13 cellular contexts compared by ENCODE assay signal in genomic region chr7:110317699-110318265, GRCh38.
DNase-seq lines count a peak whose midpoint lies in the region; ATAC-seq, FAIRE-seq and TF ChIP-seq lines count a peak whose summit lies in the region.
"Had no signal": no experiment of that assay in that cellular context is flagged by ENCODE, and none has a peak within 500 bp of the region (broad histone marks: within the 10 kb centered on the region; RNA-seq: fewer than 3 reads in every experiment).

No MANE protein-coding gene starts in this region.

- in situ Hi-C loops in KBM-7 (cut with MboI; ENCODE audit: low pct_unique_long_range_greater_than_20kb, low sequenced_read_pairs): no loop called here
- in situ Hi-C loops in astrocyte of the spinal cord (cut with HindIII; ENCODE audit: low sequenced_read_pairs): no loop called here
- in situ Hi-C loops in HepG2 (cut with HindIII; ENCODE audit: extremely low pct_ligation_motif_present, low pct_unique_long_range_greater_than_20kb): no loop called here

- no peak for TF ChIP-seq RAD21 in HepG2 (CRISPR knock-in tag; IDR thresholded peaks at IDR 0.05)

- TF ChIP-seq CTCF in astrocyte of the spinal cord (IDR thresholded peaks at IDR 0.05; ENCODE audit: low read depth, low read length) (no peak), HepG2 (CRISPR knock-in tag; IDR thresholded peaks at IDR 0.05) (no peak), BE2C (IDR thresholded peaks at IDR 0.05; ENCODE audit: low read depth, low read length) (no peak)

- DNase-seq in AG08396 (ENCODE audit: low spot score) (peak; percentile 13), KBM-7 (peak; percentile 36), astrocyte of the spinal cord (ENCODE audit: low read depth, low spot score) (peak; percentile 79), HepG2 (ENCODE audit: low spot score) (peak; percentile 14), NCI-H187 treated with DMSO at 0.1 percent for 48 hours (lab: John Stamatoyannopoulos, UW) (no peak), BE2C (no peak), COR-L47 (lab: John Stamatoyannopoulos, UW) (no peak)
- DNase-seq: hippocampal formation; midbrain; stimulated activated CD4-positive, alpha-beta T cell treated with anti-CD3 and anti-CD28 coated beads, Interleukin-4, amount 100 ng/mL, for 1 hour; stimulated activated naive CD4-positive, alpha-beta T cell treated with Interleukin-2 at 50 U/mL for 16 hours had no signal

- H3K4me2 ChIP-seq in HepG2 (ENCODE audit: low read depth, low read length): no peak overlapping the region

- no peaks in the 10 kb centered on the region for H4K20me1 ChIP-seq in HepG2 (ENCODE audit: insufficient read depth, low read length)

- H3K4me1 ChIP-seq in HepG2 (ENCODE audit: insufficient read depth, low read length): no peaks in the 10 kb centered on the region
- H3K4me1 ChIP-seq in BE2C: no peaks in the 10 kb centered on the region

- no peak overlapping the region for H2AFZ ChIP-seq in HepG2 (ENCODE audit: low read length)

- no peaks in the 10 kb centered on the region for H3K9me3 ChIP-seq in HepG2 (ENCODE audit: low read length)
- no peaks in the 10 kb centered on the region; the same call in 1 of the 2 replicates for H3K9me3 ChIP-seq in BE2C

- no TSS peak for BruUV-seq in HepG2 (replicated peaks; lab: Mats Ljungman, UMichigan)

- TF ChIP-seq POLR2A in HepG2 (IDR thresholded peaks at IDR 0.05; ENCODE audit: insufficient read depth in 1 of 2, low read depth in 2 of 2, low read length in 2 of 2): no peak

- intact Hi-C loops in HepG2 (cut with micrococcal nuclease; ENCODE audit: unreplicated experiment): no loop called here

- FAIRE-seq in HepG2 (lab: Jason Lieb, UNC): no peak
- FAIRE-seq: GM18507 had no signal

- H3K36me3 ChIP-seq in HepG2 (replicated peaks in 1 of 2; ENCODE audit: control insufficient read depth in 1 of 2, insufficient read depth in 2 of 2, low read length in 2 of 2) (no peaks in the 10 kb centered on the region), BE2C (no peaks in the 10 kb centered on the region)

- no peaks in the 10 kb centered on the region for H3K79me2 ChIP-seq in HepG2 (ENCODE audit: insufficient read depth, low read length)

- H3K9ac ChIP-seq in HepG2 (ENCODE audit: insufficient read depth, low read depth, low read length): no peak overlapping the region

- H3K4me3 ChIP-seq in astrocyte of the spinal cord (ENCODE audit: low read depth, low read length) (no peak overlapping the region), HepG2 (replicated peaks in 1 of 3; ENCODE audit: insufficient read depth in 1 of 3, low read depth in 2 of 3, low read length in 3 of 3) (no peak overlapping the region), BE2C (ENCODE audit: low read depth, low read length) (no peak overlapping the region)

- no peak overlapping the region for H3K27ac ChIP-seq in HepG2 (ENCODE audit: extremely low read length, insufficient read depth, low read length)

- no peaks in the 10 kb centered on the region for H3K27me3 ChIP-seq in HepG2 (ENCODE audit: control insufficient read depth in 1 of 2, insufficient read depth in 2 of 2, low read length in 2 of 2)
- H3K27me3 ChIP-seq in BE2C: no peaks in the 10 kb centered on the region

- WGBS in HepG2 (ENCODE audit: low lambda C conversion rate): 38% methylated on average over 2 of the region's 2 CpGs

- POLR2A ChIA-PET in HepG2 (lab: Yijun Ruan, JAX): no interaction called here

- TF ChIP-seq EP300 in HepG2 (IDR thresholded peaks at IDR 0.05; ENCODE audit: low read depth in 2 of 2, low read length in 2 of 2): no peak
- TF ChIP-seq EP300 in HepG2 (CRISPR knock-in tag; IDR thresholded peaks at IDR 0.05; ENCODE audit: borderline replicate concordance): no peak

- CTCF ChIA-PET in HepG2 (lab: Yijun Ruan, JAX; ENCODE audit: low intra/inter-chr PET ratio, low total read pairs): no interaction called here

- ATAC-seq in HepG2 (no peak), HG02798 (IDR thresholded peaks at IDR 0.05; ENCODE audit: poor library complexity, unreplicated experiment) (no peak)

TF ChIP-seq in HepG2, 621 proteins besides CTCF, POLR2A, EP300 and RAD21 (continues in another document):
- TF ChIP-seq ZNF605 (CRISPR knock-in tag; IDR thresholded peaks at IDR 0.05) (no peak), MTF1 (CRISPR knock-in tag; IDR thresholded peaks at IDR 0.05) (no peak), ZFP36 (IDR thresholded peaks at IDR 0.05; ENCODE audit: borderline replicate concordance, low read depth, low read length, partially characterized antibody) (no peak), MLLT10 (CRISPR knock-in tag; IDR thresholded peaks at IDR 0.05) (no peak), ZBTB42 (CRISPR knock-in tag; IDR thresholded peaks at IDR 0.05) (no peak), ZNF280D (CRISPR knock-in tag; IDR thresholded peaks at IDR 0.05) (no peak), ZNF30 (CRISPR knock-in tag; IDR thresholded peaks at IDR 0.05) (no peak), XRCC5 (optimal IDR thresholded peaks at IDR 0.05; ENCODE audit: low read length) (no peak), ETV6 (CRISPR knock-in tag; conservative IDR thresholded peaks at IDR 0.05) (no peak), ZNF790 (CRISPR knock-in tag; IDR thresholded peaks at IDR 0.05; ENCODE audit: borderline replicate concordance) (no peak), ZNF737 (CRISPR knock-in tag; IDR thresholded peaks at IDR 0.05; ENCODE audit: borderline replicate concordance) (no peak), STAT6 (CRISPR knock-in tag; IDR thresholded peaks at IDR 0.05; ENCODE audit: borderline replicate concordance) (no peak), ZNF740 (CRISPR knock-in tag; IDR thresholded peaks at IDR 0.05) (no peak), ZNF746 (CRISPR knock-in tag; IDR thresholded peaks at IDR 0.05) (no peak), JUNB (CRISPR knock-in tag; IDR thresholded peaks at IDR 0.05; ENCODE audit: borderline replicate concordance) (no peak), RXRA (CRISPR knock-in tag; IDR thresholded peaks at IDR 0.05) (no peak)
- TF ChIP-seq, protein P1, sequence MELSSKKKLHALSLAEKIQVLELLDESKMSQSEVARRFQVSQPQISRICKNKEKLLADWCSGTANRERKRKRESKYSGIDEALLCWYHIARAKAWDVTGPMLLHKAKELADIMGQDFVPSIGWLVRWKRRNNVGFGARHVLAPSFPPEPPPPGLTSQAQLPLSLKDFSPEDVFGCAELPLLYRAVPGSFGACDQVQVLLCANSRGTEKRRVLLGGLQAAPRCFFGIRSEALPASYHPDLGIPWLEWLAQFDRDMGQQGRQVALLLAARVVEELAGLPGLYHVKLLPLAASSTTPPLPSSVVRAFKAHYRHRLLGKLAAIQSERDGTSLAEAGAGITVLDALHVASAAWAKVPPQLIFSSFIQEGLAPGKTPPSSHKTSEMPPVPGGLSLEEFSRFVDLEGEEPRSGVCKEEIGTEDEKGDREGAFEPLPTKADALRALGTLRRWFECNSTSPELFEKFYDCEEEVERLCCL (CRISPR knock-in tag; IDR thresholded peaks at IDR 0.05; ENCODE audit: borderline replicate concordance): no peak

Comparison
In these comparisons a context has a peak if more than half of its experiments do, and no peak if none do; other contexts are left out.
1. DNase-seq: peak in AG08396 (single experiment), KBM-7 (single experiment), astrocyte of the spinal cord (single experiment) and HepG2 (single experiment); none in NCI-H187 treated with DMSO at 0.1 percent for 48 hours (single experiment), BE2C (single experiment) and COR-L47 (single experiment).